In the genomic region with DNA sequence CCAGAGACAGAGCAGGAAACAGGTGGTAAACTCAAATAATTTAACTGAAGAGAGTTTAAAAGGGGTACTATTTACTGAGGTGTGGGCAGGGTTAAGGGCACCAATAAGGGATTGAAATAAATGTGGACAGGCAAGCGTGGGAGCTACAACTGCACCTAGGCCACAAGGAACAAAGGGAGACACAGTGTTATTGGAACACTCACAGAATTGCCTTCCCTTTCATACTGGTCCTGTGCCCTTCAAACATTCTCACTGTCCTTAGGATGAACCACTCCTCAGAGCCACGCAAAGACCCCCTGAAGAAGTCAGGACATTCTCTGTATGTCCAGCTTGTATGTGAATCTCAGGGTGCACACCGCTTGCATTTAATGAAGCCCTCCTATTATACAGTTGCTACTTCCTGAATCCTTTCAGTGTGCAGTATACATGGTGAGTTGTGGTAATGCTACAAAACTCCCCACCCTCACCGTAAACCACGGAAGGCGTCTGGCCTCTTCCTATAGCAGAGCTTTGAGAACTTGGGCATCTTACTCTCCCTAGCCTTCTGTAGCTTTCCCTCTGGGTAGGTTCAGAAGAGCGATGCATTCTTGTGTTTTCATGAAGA, we compare ENCODE assay signal across 8 cellular contexts. TPM values are rescaled to one million over a fixed set of nuclear protein-coding genes. Genes with fewer than 3 reads are reported as not detected.
DNase-seq lines count a peak whose midpoint lies in the region; ATAC-seq and TF ChIP-seq lines count a peak whose summit lies in the region.

No MANE protein-coding gene starts in this region.

- H3K4me1 ChIP-seq in DND-41 (ENCODE audit: insufficient read depth, low read length) = peaks cover 20% of the 10 kb centered on the region

- TF ChIP-seq POLR2A in NB4 (IDR thresholded peaks at IDR 0.05; ENCODE audit: extremely low read depth, insufficient read length) = no peak

- H3K4me3 ChIP-seq in DND-41 (ENCODE audit: low read depth in 1 of 2, low read length in 2 of 2) (peak overlapping the region in 1 of 2 experiments; percentile 42; a peak in 2 of 4 replicates), NB4 (ENCODE audit: low read depth, low read length) (no peak overlapping the region), MG63 (no peak overlapping the region)

- H3K9me3 ChIP-seq in DND-41 (ENCODE audit: insufficient read depth, low read length, severe bottlenecking) (no peaks in the 10 kb centered on the region), MG63 (no peaks in the 10 kb centered on the region)

- H3K4me2 ChIP-seq in DND-41 (ENCODE audit: insufficient read depth, low read length) = peak overlapping the region; percentile 55

- peak overlapping the region; percentile 40; the same call in 1 of the 2 replicates for H3K9ac ChIP-seq in DND-41 (ENCODE audit: low read depth, low read length)

- peak overlapping the region; percentile 93 for H3K27ac ChIP-seq in DND-41 (ENCODE audit: low read length)

- no peaks in the 10 kb centered on the region for H3K79me2 ChIP-seq in DND-41 (ENCODE audit: insufficient read depth, low read length)

- ATAC-seq in DND-41 (ENCODE audit: insufficient read depth, low read depth) (peak; percentile 100), GM21723 (IDR thresholded peaks at IDR 0.05; ENCODE audit: unreplicated experiment) (peak; percentile 85), SK-N-SH treated with all-trans-retinoic acid at 6 μM for 48 hours (no peak)

- DNase-seq in DND-41 (peak; percentile 81), NB4 (ENCODE audit: low read depth) (peak; percentile 82), MG63 (no peak), GF-D8 (lab: John Stamatoyannopoulos, UW) (no peak)
- peak; percentile 83 for DNase-seq in activated effector memory CD4-positive, alpha-beta T cell treated with anti-CD3 and anti-CD28 coated beads, Interleukin-2, amount 50 U/mL, for 16 hours
- DNase-seq in stimulated activated CD4-positive, alpha-beta T cell treated with anti-CD3 and anti-CD28 coated beads, Interleukin-2, amount 100 ng/mL, for 4 hours (ENCODE audit: low read depth) = peak; percentile 33

- H4K20me1 ChIP-seq in DND-41 (ENCODE audit: insufficient read depth, low read length) = no peaks in the 10 kb centered on the region

- no peaks in the 10 kb centered on the region for H3K36me3 ChIP-seq in DND-41 (ENCODE audit: insufficient read depth, low read length)
- H3K36me3 ChIP-seq in MG63 = no peaks in the 10 kb centered on the region

- TF ChIP-seq CTCF in DND-41 (IDR thresholded peaks at IDR 0.05; ENCODE audit: borderline replicate concordance, extremely low read depth, low read length, poor library complexity, severe bottlenecking) = peak; percentile 26
- TF ChIP-seq CTCF in NB4 (IDR thresholded peaks at IDR 0.05; ENCODE audit: low read depth, low read length) = no peak

- H2AFZ ChIP-seq in DND-41 (ENCODE audit: low read depth, low read length) = peak overlapping the region; percentile 98

- no peaks in the 10 kb centered on the region for H3K27me3 ChIP-seq in DND-41 (ENCODE audit: insufficient read depth, low read length, poor library complexity)
- H3K27me3 ChIP-seq in MG63 = no peaks in the 10 kb centered on the region

TF ChIP-seq in SK-N-SH treated with all-trans-retinoic acid at 6 μM for 48 hours, 23 proteins besides CTCF, POLR2A, EP300 and RAD21:
- TF ChIP-seq ZFP3 (CRISPR knock-in tag; IDR thresholded peaks at IDR 0.05) = no peak
- TF ChIP-seq ZNF565 (CRISPR knock-in tag; conservative IDR thresholded peaks at IDR 0.05; ENCODE audit: low read depth) = no peak
- TF ChIP-seq ESRRG (CRISPR knock-in tag; IDR thresholded peaks at IDR 0.05) = no peak
- TF ChIP-seq TCF4 (CRISPR knock-in tag; IDR thresholded peaks at IDR 0.05; ENCODE audit: borderline replicate concordance) = no peak
- no peak for TF ChIP-seq ISL1 (CRISPR knock-in tag; IDR thresholded peaks at IDR 0.05)
- no peak for TF ChIP-seq BACH2 (CRISPR knock-in tag; IDR thresholded peaks at IDR 0.05; ENCODE audit: borderline replicate concordance)

RNA-seq across cellular contexts. Expression of a gene that starts 9.6 kb away (rescaled TPM):
- total RNA-seq in MG63 (2014; rRNA removed; shearing (Covaris generic); ENCODE audit: low replicate concordance) = 43.6 and 46.3 TPM in 2 replicates

RNA-seq across cellular contexts. Expression of a gene that starts 33.8 kb away (rescaled TPM):
- total RNA-seq in MG63 (2014; rRNA removed; shearing (Covaris generic); ENCODE audit: low replicate concordance) = 1.9 and 6.1 TPM in 2 replicates

Comparison
In these comparisons a context has a peak if more than half of its experiments do, and no peak if none do; other contexts are left out.
1. DNase-seq: peak in DND-41 (single experiment), NB4 (single experiment), activated effector memory CD4-positive, alpha-beta T cell treated with anti-CD3 and anti-CD28 coated beads, Interleukin-2, amount 50 U/mL, for 16 hours (single experiment) and stimulated activated CD4-positive, alpha-beta T cell treated with anti-CD3 and anti-CD28 coated beads, Interleukin-2, amount 100 ng/mL, for 4 hours (single experiment); none in MG63 (single experiment) and GF-D8 (single experiment).